Comparison of ENCODE assay signal across 23 cellular contexts in genomic region chr13:102974574-102975195, GRCh38.
"Had no signal": no experiment of that assay in that cellular context is flagged by ENCODE, and none has a peak within 500 bp of the region (broad histone marks: within the 10 kb centered on the region; RNA-seq: fewer than 3 reads in every experiment).

No MANE protein-coding gene starts in this region.

- H3K27me3 ChIP-seq: breast epithelium, colonic mucosa, esophagus squamous epithelium, vagina had no signal

- H3K4me1 ChIP-seq: breast epithelium, colonic mucosa, esophagus squamous epithelium, gastroesophageal sphincter, lower lobe of right lung, stomach, transverse colon, vagina had no signal

- H3K9me3 ChIP-seq: breast epithelium, colonic mucosa, esophagus squamous epithelium, gastroesophageal sphincter, lower lobe of right lung, stomach, transverse colon, vagina had no signal

- H3K27ac ChIP-seq: breast epithelium, colonic mucosa, dorsolateral prefrontal cortex, esophagus squamous epithelium, gastroesophageal sphincter, lower lobe of right lung, stomach, transverse colon, vagina had no signal

- FAIRE-seq: astrocyte, endothelial cell of umbilical vein, TTC549 had no signal

- H3K4me3 ChIP-seq: breast epithelium, colonic mucosa, dorsolateral prefrontal cortex, esophagus squamous epithelium, gastroesophageal sphincter, lower lobe of right lung, smooth muscle cell, stomach, transverse colon, vagina had no signal

- H3K36me3 ChIP-seq: breast epithelium, colonic mucosa, esophagus squamous epithelium, gastroesophageal sphincter, lower lobe of right lung, stomach, transverse colon, vagina had no signal

- DNase-seq: activated CD4-positive, alpha-beta T cell treated with anti-CD3 and anti-CD28 coated beads for 36 hours; activated CD4-positive, alpha-beta T cell treated with anti-CD3 and anti-CD28 coated beads, Interleukin-2, amount 50 U/mL, for 4 hours; activated CD8-positive, alpha-beta memory T cell treated with anti-CD3 and anti-CD28 coated beads, Interleukin-2, amount 50 U/mL, for 48 hours; activated naive CD4-positive, alpha-beta T cell; activated T-cell treated with anti-CD3 and anti-CD28 coated beads, Interleukin-2, amount 50 U/mL, for 4 hours; colonic mucosa; dorsolateral prefrontal cortex; effector memory CD8-positive, alpha-beta T cell; esophagus squamous epithelium; islet precursor cell; lower lobe of right lung; naive B cell; posterior cingulate gyrus; stimulated activated CD4-positive, alpha-beta T cell treated with anti-CD3 and anti-CD28 coated beads, Interleukin-15, amount 100 ng/mL, for 24 hours; stomach; transverse colon had no signal
